Comparison of ENCODE assay signal across 19 cellular contexts in the genomic region with DNA sequence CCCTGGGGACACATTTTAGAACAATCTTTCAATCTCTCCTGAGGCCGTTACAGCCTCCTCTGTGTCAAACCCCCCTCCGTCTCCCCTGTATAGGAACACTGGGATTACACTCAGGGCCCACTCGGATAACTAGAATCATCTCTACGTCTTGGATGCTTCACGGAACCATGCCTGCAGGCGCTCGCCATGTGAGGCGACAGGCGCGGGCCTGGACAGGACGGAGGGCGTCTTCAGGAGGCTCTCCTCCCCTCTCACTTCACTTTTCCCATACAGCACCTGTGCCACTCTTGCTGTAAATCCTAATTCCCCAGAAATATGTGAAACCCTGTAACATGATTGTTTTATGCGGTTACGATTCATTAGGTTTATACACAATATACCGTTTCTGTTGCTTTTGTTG. TPM values are rescaled to one million over a fixed set of nuclear protein-coding genes. Genes with fewer than 3 reads are reported as not detected.
A peak's percentile ranks its signal among the peaks of the same experiment; 100 is the strongest.
DNase-seq lines count a peak whose midpoint lies in the region; ATAC-seq and TF ChIP-seq lines count a peak whose summit lies in the region.
"Had no signal": no experiment of that assay in that cellular context is flagged by ENCODE, and none has a peak within 500 bp of the region (broad histone marks: within the 10 kb centered on the region; RNA-seq: fewer than 3 reads in every experiment).

No MANE protein-coding gene starts in this region.

- no peaks in the 10 kb centered on the region for H3K4me1 Mint-ChIP-seq in Caco-2 (ENCODE audit: low read depth, unreplicated experiment)
- peaks cover 28% of the 10 kb centered on the region for H3K4me1 Mint-ChIP-seq in endothelial cell (ENCODE audit: unreplicated experiment)

- peak overlapping the region; percentile 46 for H3K27ac Mint-ChIP-seq in Caco-2 (ENCODE audit: unreplicated experiment)
- H3K27ac Mint-ChIP-seq in endothelial cell (ENCODE audit: unreplicated experiment) = no peak overlapping the region
- H3K27ac Mint-ChIP-seq: B cell; CD14-positive monocyte; CD4-positive, alpha-beta memory T cell had no signal

- no peaks in the 10 kb centered on the region for H3K27me3 ChIP-seq in Caco-2 (replicated peaks; ENCODE audit: control insufficient read depth, insufficient read depth, low read length)
- no peaks in the 10 kb centered on the region for H3K27me3 ChIP-seq in SJCRH30
- H3K27me3 ChIP-seq: BLaER1 treated with 17β-estradiol and CSF1 and Interleukin-3, amounts not matched to agents 10 nM and 100 nM had no signal

- H3K4me3 Mint-ChIP-seq in Caco-2 (ENCODE audit: unreplicated experiment) (no peak overlapping the region), endothelial cell (ENCODE audit: unreplicated experiment) (peak overlapping the region; percentile 12)
- H3K4me3 Mint-ChIP-seq: B cell; CD14-positive monocyte; CD4-positive, alpha-beta memory T cell had no signal

- H3K9me3 Mint-ChIP-seq in Caco-2 (ENCODE audit: unreplicated experiment) (no peaks in the 10 kb centered on the region), endothelial cell (ENCODE audit: unreplicated experiment) (no peaks in the 10 kb centered on the region)
- H3K9me3 Mint-ChIP-seq: CD4-positive, alpha-beta memory T cell had no signal

- TF ChIP-seq CTCF in Caco-2 (IDR thresholded peaks at IDR 0.05; ENCODE audit: insufficient read depth in 1 of 2, low read depth in 1 of 2, low read length in 1 of 2, severe bottlenecking in 1 of 2, unreplicated experiment in 1 of 2) (no peak), endothelial cell (IDR thresholded peaks at IDR 0.05; ENCODE audit: unreplicated experiment) (no peak)

- POLR2A ChIA-PET in Caco-2 (lab: Charles Lee) = no interaction called here

- H3K4me1 ChIP-seq in Caco-2 (peaks cover 26% of the 10 kb centered on the region; the same call in 1 of the 2 replicates), SJCRH30 (no peaks in the 10 kb centered on the region)

- no TSS peak for BruUV-seq in Caco-2 (replicated peaks; lab: Mats Ljungman, UMichigan)

- H3K36me3 ChIP-seq in Caco-2 (ENCODE audit: control insufficient read depth, insufficient read depth, low read length) (no peaks in the 10 kb centered on the region), SJCRH30 (no peaks in the 10 kb centered on the region)
- H3K36me3 ChIP-seq: BLaER1 treated with 17β-estradiol and CSF1 and Interleukin-3, amounts not matched to agents 10 nM and 100 nM had no signal

- no peak overlapping the region for H3K27ac ChIP-seq in SJCRH30
- H3K27ac ChIP-seq: 22Rv1; BLaER1 treated with 17β-estradiol and CSF1 and Interleukin-3, amounts not matched to agents 10 nM and 100 nM; GM23248 had no signal

- H3K36me3 Mint-ChIP-seq in Caco-2 (ENCODE audit: insufficient read depth, unreplicated experiment) = peaks cover 18% of the 10 kb centered on the region
- H3K36me3 Mint-ChIP-seq in endothelial cell (ENCODE audit: low read depth, unreplicated experiment) = no peaks in the 10 kb centered on the region
- H3K36me3 Mint-ChIP-seq: CD14-positive monocyte had no signal

- DNase-seq in Right ventricle myocardium inferior (ENCODE audit: missing footprints) = peak; percentile 30
- DNase-seq in Right ventricle myocardium superior = no peak
- no peak for DNase-seq in Caco-2
- no peak for DNase-seq in endothelial cell (ENCODE audit: low spot score)
- no peak for DNase-seq in SJCRH30
- no peak for DNase-seq in nucleus accumbens (lab: John Stamatoyannopoulos, UW)
- DNase-seq: CD4-positive, alpha-beta memory T cell; COR-L47; DMS153; DND-41; GM23248; H7; HCEC 1CT had no signal

- ATAC-seq in Right ventricle myocardium inferior (no peak), Right ventricle myocardium superior (ENCODE audit: poor library complexity) (no peak), HG02763 (IDR thresholded peaks at IDR 0.05; ENCODE audit: unreplicated experiment) (no peak)

- H3K4me3 ChIP-seq in Caco-2 (ENCODE audit: low read depth, low read length) (no peak overlapping the region), SJCRH30 (no peak overlapping the region)
- H3K4me3 ChIP-seq: BLaER1 treated with 17β-estradiol and CSF1 and Interleukin-3, amounts not matched to agents 10 nM and 100 nM; GM23248 had no signal

- intact Hi-C loops in Right ventricle myocardium inferior (cut with DNase I) = loop anchor here (10.0 kb wide), 1 partner anchor 48 kb away; a partner anchor contains a TSS
- intact Hi-C loops in Right ventricle myocardium superior (cut with DNase I) = no loop called here
- intact Hi-C loops in Caco-2 (cut with micrococcal nuclease; ENCODE audit: unreplicated experiment) = no loop called here

- no peaks in the 10 kb centered on the region for H3K27me3 Mint-ChIP-seq in Caco-2 (ENCODE audit: insufficient read depth, unreplicated experiment)
- H3K27me3 Mint-ChIP-seq in endothelial cell (ENCODE audit: unreplicated experiment) = peaks cover 5% of the 10 kb centered on the region
- H3K27me3 Mint-ChIP-seq: B cell; CD4-positive, alpha-beta memory T cell had no signal

- CTCF ChIA-PET in Caco-2 (lab: Charles Lee) = no interaction called here

- H3K9me3 ChIP-seq in Caco-2 (no peaks in the 10 kb centered on the region), SJCRH30 (replicated peaks) (no peaks in the 10 kb centered on the region)
- H3K9me3 ChIP-seq: BLaER1 treated with 17β-estradiol and CSF1 and Interleukin-3, amounts not matched to agents 10 nM and 100 nM had no signal

RNA-seq across cellular contexts. Expression of a gene that starts 4.0 kb away (rescaled TPM):
- total RNA-seq in Right ventricle myocardium inferior (8.6 TPM), Right ventricle myocardium superior (8.4 TPM), Caco-2 (2022) (26.4 and 26.9 TPM in 2 replicates), endothelial cell (ENCODE audit: unreplicated experiment) (14.9 TPM)
- 1.8 and 2.3 TPM in 2 replicates for total RNA-seq in SJCRH30 (2014; rRNA removed; shearing (Covaris generic))

RNA-seq across cellular contexts. Expression of a gene that starts 9.4 kb away (rescaled TPM):
- total RNA-seq in Right ventricle myocardium inferior (3.8 TPM), Right ventricle myocardium superior (3.3 TPM), Caco-2 (2022) (13.9 and 14.1 TPM in 2 replicates), endothelial cell (ENCODE audit: unreplicated experiment) (14.5 TPM)
- total RNA-seq in SJCRH30 (2014; rRNA removed; shearing (Covaris generic)) = 2.4 and 2.8 TPM in 2 replicates

RNA-seq across cellular contexts. Expression of a gene that starts 10.4 kb away (rescaled TPM):
- not detected for total RNA-seq in Right ventricle myocardium inferior
- total RNA-seq in Right ventricle myocardium superior = 0.19 TPM
- 8.7 and 9.6 TPM in 2 replicates for total RNA-seq in Caco-2 (2022)
- total RNA-seq in endothelial cell (ENCODE audit: unreplicated experiment) = not detected
- not detected in 2 replicates for total RNA-seq in SJCRH30 (2014; rRNA removed; shearing (Covaris generic))
- total RNA-seq: H1 had no signal

RNA-seq across cellular contexts. Expression of a gene that starts 28.6 kb away (rescaled TPM):
- 21.0 TPM for total RNA-seq in Right ventricle myocardium inferior
- 22.2 TPM for total RNA-seq in Right ventricle myocardium superior
- 25.4 and 26.0 TPM in 2 replicates for total RNA-seq in Caco-2 (2022)
- total RNA-seq in endothelial cell (ENCODE audit: unreplicated experiment) = 5.2 TPM
- total RNA-seq in SJCRH30 (2014; rRNA removed; shearing (Covaris generic)) = 45.3 and 51.2 TPM in 2 replicates

RNA-seq across cellular contexts. Expression of a gene that starts 50.6 kb away (rescaled TPM):
- total RNA-seq in Right ventricle myocardium inferior (17.4 TPM), Right ventricle myocardium superior (14.9 TPM), Caco-2 (2022) (22.3 and 30.2 TPM in 2 replicates), endothelial cell (ENCODE audit: unreplicated experiment) (31.4 TPM)
- 4.3 and 6.8 TPM in 2 replicates for total RNA-seq in SJCRH30 (2014; rRNA removed; shearing (Covaris generic))
